Comparison of ENCODE assay signal across 9 cellular contexts in the genomic region with DNA sequence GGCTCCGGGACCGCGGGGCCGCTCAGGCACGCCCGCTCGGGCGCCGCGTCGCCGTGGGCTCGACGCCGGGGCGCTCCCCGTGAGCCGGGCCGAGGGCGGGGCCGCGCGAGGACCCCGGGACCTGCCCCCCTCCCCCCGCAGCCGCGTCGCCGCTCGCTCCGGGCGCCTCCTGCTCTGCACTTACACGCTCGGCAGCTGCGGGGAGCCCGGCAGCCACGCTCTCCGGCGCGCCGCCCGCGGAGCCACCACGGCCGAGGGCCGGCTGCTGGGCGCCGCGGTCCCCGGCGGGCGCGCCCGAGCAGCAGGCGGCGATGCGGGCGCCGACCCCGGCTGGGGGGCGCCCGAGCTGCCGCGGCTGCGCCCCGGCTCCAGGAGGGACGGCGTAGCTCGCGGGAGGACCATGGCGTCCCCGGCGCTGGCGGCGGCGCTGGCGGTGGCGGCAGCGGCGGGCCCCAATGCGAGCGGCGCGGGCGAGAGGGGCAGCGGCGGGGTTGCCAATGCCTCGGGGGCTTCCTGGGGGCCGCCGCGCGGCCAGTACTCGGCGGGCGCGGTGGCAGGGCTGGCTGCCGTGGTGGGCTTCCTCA. TPM values are rescaled to one million over a fixed set of nuclear protein-coding genes. Genes with fewer than 3 reads are reported as not detected.
DNase-seq lines count a peak whose midpoint lies in the region; ATAC-seq and FAIRE-seq lines count a peak whose summit lies in the region.
"Had no signal": no experiment of that assay in that cellular context is flagged by ENCODE, and none has a peak within 500 bp of the region (broad histone marks: within the 10 kb centered on the region; RNA-seq: fewer than 3 reads in every experiment).

A gene (plus strand): TSS at position 179 of the 584 bp plus-strand sequence. CDS start 222 bp downstream, at position 401.

- no peak for ATAC-seq in naive thymus-derived CD8-positive, alpha-beta T cell
- no peak for ATAC-seq in esophagus mucosa
- ATAC-seq: GM12878 had no signal

- peaks cover 3 to 53% (median 16%) of the 10 kb centered on the region in 5 donors for H3K27me3 Mint-ChIP-seq in naive thymus-derived CD8-positive, alpha-beta T cell

- H3K4me3 Mint-ChIP-seq in naive thymus-derived CD8-positive, alpha-beta T cell: peak within 1 kb of the TSS in 6 of 10 donors; percentile 22 to 59 (median 44)

- peaks cover 0 to 7% (median 0%) of the 10 kb centered on the region in 3 donors for H3K36me3 Mint-ChIP-seq in naive thymus-derived CD8-positive, alpha-beta T cell

- H3K9ac ChIP-seq in HUES64 (ENCODE audit: low read depth, low read length): peak within 1 kb of the TSS; percentile 58; the same call in 1 of the 2 replicates

- H3K27ac ChIP-seq in HUES64 (ENCODE audit: low read depth, low read length) (no peak within 1 kb of the TSS), ectodermal cell (ENCODE audit: insufficient read depth, low read depth, low read length, poor library complexity, severe bottlenecking) (no peak within 1 kb of the TSS)

- H3K4me3 ChIP-seq in HUES64 (ENCODE audit: low read length) (peak within 1 kb of the TSS; percentile 62), ectodermal cell (ENCODE audit: insufficient read depth, low read depth, low read length) (peak within 1 kb of the TSS; percentile 25)
- H3K4me3 ChIP-seq: GM12878 had no signal

- H3K27me3 ChIP-seq in HUES64 (ENCODE audit: insufficient read depth, low read length): peaks cover 41% of the 10 kb centered on the region
- peaks cover 43% of the 10 kb centered on the region for H3K27me3 ChIP-seq in ectodermal cell (ENCODE audit: control insufficient read depth, insufficient read depth, low read length, poor library complexity, severe bottlenecking)

- H3K9me3 ChIP-seq in HUES64 (ENCODE audit: insufficient read depth, low read depth, low read length) (no peaks in the 10 kb centered on the region), ectodermal cell (ENCODE audit: control insufficient read depth, low read length) (no peaks in the 10 kb centered on the region)

- POLR2A ChIA-PET in naive thymus-derived CD8-positive, alpha-beta T cell (lab: Charles Lee): no interaction called here

- H3K36me3 ChIP-seq in HUES64 (ENCODE audit: insufficient read depth, low read length) (no peaks in the 10 kb centered on the region), ectodermal cell (ENCODE audit: control insufficient read depth, insufficient read depth, low read length) (no peaks in the 10 kb centered on the region)

- H3K4me1 ChIP-seq in HUES64 (ENCODE audit: insufficient read depth, low read length) (no peaks in the 10 kb centered on the region), ectodermal cell (ENCODE audit: control insufficient read depth, insufficient read depth, low read length) (peaks cover 10% of the 10 kb centered on the region)

- DNase-seq in AG08395 (ENCODE audit: low spot score): peak; percentile 47
- DNase-seq in naive thymus-derived CD8-positive, alpha-beta T cell: no peak
- DNase-seq in Kasumi-1 (lab: John Stamatoyannopoulos, UW): no peak
- DNase-seq in cortex of kidney (lab: John Stamatoyannopoulos, UW): no peak
- no peak for DNase-seq in RCC 7860 (ENCODE audit: low spot score)

- H3K27ac Mint-ChIP-seq in naive thymus-derived CD8-positive, alpha-beta T cell: peak within 1 kb of the TSS in 1 of 10 donors; percentile 34

- peaks cover 0 to 9% (median 5%) of the 10 kb centered on the region in 4 donors for H3K4me1 Mint-ChIP-seq in naive thymus-derived CD8-positive, alpha-beta T cell

- FAIRE-seq in RCC 7860 (lab: Jason Lieb, UNC): no peak
- FAIRE-seq: GM12878 had no signal

- peaks cover 0 to 2% (median 0%) of the 10 kb centered on the region in 9 donors for H3K9me3 Mint-ChIP-seq in naive thymus-derived CD8-positive, alpha-beta T cell

- WGBS in HUES64: under 1% methylated on average over 97 of the region's 97 CpGs
- WGBS in ectodermal cell, 2 experiments: 0 to 1% methylated on average over 97 of the region's 97 CpGs

RNA-seq across cellular contexts. Expression of the gene that starts here (rescaled TPM):
- 6.3 TPM for polyA plus RNA-seq in HUES64 (2013, experiment 1 of 2)
- 7.2 TPM for polyA plus RNA-seq in HUES64 (2013, experiment 2 of 2)
- polyA plus RNA-seq in ectodermal cell (2013, experiment 1 of 4): 10.5 TPM
- 13.0 TPM for polyA plus RNA-seq in ectodermal cell (2013, experiment 2 of 4)
- polyA plus RNA-seq in ectodermal cell (2013, experiment 3 of 4): 7.8 TPM
- 9.4 TPM for polyA plus RNA-seq in ectodermal cell (2013, experiment 4 of 4)
- not detected for total RNA-seq in naive thymus-derived CD8-positive, alpha-beta T cell
- not detected for polyA plus RNA-seq in naive thymus-derived CD8-positive, alpha-beta T cell
- 0.60 TPM for total RNA-seq in esophagus mucosa
- polyA plus RNA-seq: GM12878 had no signal
